3 cellular contexts compared by ENCODE assay signal in the genomic region with DNA sequence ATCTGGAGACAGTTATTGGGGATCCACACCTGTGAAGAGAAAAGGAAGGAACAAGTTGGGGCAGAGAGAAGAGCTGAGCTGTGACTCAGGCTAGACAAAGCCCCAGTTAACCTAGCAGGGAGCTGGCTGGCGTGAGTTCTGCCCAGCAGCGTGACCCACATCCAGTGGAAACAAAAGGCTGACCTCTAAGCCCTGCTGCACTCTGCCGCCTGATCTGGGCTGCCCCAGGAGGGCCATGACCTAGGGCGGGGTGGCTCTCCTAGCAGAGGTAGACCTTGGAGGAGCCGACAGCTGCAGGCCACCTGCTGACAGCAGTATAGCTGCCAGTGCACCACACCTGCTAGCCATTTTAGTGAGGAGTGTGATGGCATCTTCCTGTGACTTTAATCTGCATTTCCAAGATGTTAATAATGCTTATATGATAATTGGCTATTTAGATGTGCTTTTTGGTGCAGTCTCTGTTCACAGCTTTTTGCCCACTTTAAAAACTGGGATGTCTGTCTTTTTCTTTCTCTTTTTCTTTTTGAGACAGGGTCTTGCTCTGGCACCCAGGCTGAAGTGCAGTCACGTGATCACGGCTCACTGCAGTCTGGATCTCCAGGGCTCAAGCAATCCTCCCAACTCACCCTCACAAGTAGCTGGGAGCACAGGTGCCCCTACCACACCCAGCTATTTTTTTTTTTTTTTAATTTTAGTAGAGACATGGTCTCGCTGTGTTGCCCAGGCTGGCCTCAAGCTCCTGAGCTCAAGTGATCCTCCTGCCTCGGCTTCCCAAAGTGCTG.
TF ChIP-seq lines count a peak whose summit lies in the region.

No MANE protein-coding gene starts in this region.

TF ChIP-seq in Ishikawa, 13 proteins besides CTCF, POLR2A, EP300 and RAD21:
- TF ChIP-seq TEAD4 (IDR thresholded peaks at IDR 0.05) (0 out of 2 replicates have a peak, but pooled peaks have one; percentile 26), NFIC (IDR thresholded peaks at IDR 0.05) (peak; percentile 52; the same call in 1 of the 2 replicates), EGR1 (IDR thresholded peaks at IDR 0.05) (no peak), TCF12 (IDR thresholded peaks at IDR 0.05; ENCODE audit: low read depth) (peak; percentile 90)
- TF ChIP-seq, protein P1, sequence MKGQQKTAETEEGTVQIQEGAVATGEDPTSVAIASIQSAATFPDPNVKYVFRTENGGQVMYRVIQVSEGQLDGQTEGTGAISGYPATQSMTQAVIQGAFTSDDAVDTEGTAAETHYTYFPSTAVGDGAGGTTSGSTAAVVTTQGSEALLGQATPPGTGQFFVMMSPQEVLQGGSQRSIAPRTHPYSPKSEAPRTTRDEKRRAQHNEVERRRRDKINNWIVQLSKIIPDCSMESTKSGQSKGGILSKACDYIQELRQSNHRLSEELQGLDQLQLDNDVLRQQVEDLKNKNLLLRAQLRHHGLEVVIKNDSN (IDR thresholded peaks at IDR 0.05): peak; percentile 70

TF ChIP-seq in GM12878, 131 proteins besides CTCF, POLR2A, EP300 and RAD21:
- TF ChIP-seq MEF2B (IDR thresholded peaks at IDR 0.05; ENCODE audit: partially characterized antibody, poor library complexity, severe bottlenecking) (no peak), RAD51 (IDR thresholded peaks at IDR 0.05) (peak; percentile 33; the same call in 1 of the 2 replicates)

TF ChIP-seq in liver, 16 proteins besides CTCF, POLR2A, EP300 and RAD21:
- peak; percentile 14 for TF ChIP-seq NR2F2 (IDR thresholded peaks at IDR 0.05)
- TF ChIP-seq EGR1 (IDR thresholded peaks at IDR 0.05; ENCODE audit: low read depth in 2 of 2): no peak
- peak; percentile 25 to 54 for TF ChIP-seq RXRA (IDR thresholded peaks at IDR 0.05)
